1 cellular context compared by ENCODE assay signal in genomic region chr6:3135668-3136297, GRCh38.
TF ChIP-seq lines count a peak whose summit lies in the region.

No MANE protein-coding gene starts in this region.

TF ChIP-seq in HepG2, 621 proteins besides CTCF, POLR2A, EP300 and RAD21 (continued from another document and continues in another):
- TF ChIP-seq ZNF619 (CRISPR knock-in tag; IDR thresholded peaks at IDR 0.05) (no peak), MNT (IDR thresholded peaks at IDR 0.05) (no peak), XRCC5 (optimal IDR thresholded peaks at IDR 0.05; ENCODE audit: low read length) (no peak), U2AF2 (IDR thresholded peaks at IDR 0.05; ENCODE audit: low read depth, low read length) (no peak), BRF2 (CRISPR knock-in tag; IDR thresholded peaks at IDR 0.05) (no peak), ZSCAN5A (CRISPR knock-in tag; IDR thresholded peaks at IDR 0.05; ENCODE audit: borderline replicate concordance) (no peak), TEF (CRISPR knock-in tag; IDR thresholded peaks at IDR 0.05) (no peak), SALL1 (CRISPR knock-in tag; IDR thresholded peaks at IDR 0.05) (peak; percentile 54), KDM2A (CRISPR knock-in tag; IDR thresholded peaks at IDR 0.05; ENCODE audit: borderline replicate concordance, low read depth) (no peak), ZNF703 (CRISPR knock-in tag; IDR thresholded peaks at IDR 0.05; ENCODE audit: borderline replicate concordance) (no peak), ZNF496 (CRISPR knock-in tag; IDR thresholded peaks at IDR 0.05; ENCODE audit: insufficient replicate concordance) (no peak), ARHGAP35 (CRISPR knock-in tag; IDR thresholded peaks at IDR 0.05; ENCODE audit: borderline replicate concordance) (no peak), MED1 (CRISPR knock-in tag; IDR thresholded peaks at IDR 0.05) (peak; percentile 90), ZNF550 (CRISPR knock-in tag; IDR thresholded peaks at IDR 0.05; ENCODE audit: borderline replicate concordance) (no peak), REST (IDR thresholded peaks at IDR 0.05; ENCODE audit: borderline replicate concordance in 1 of 2, low read depth in 1 of 2, low read length in 2 of 2) (no peak), IKZF1 (IDR thresholded peaks at IDR 0.05) (no peak), NFE2L2 (IDR thresholded peaks at IDR 0.05; ENCODE audit: low read length) (no peak), ARID2 (CRISPR knock-in tag; IDR thresholded peaks at IDR 0.05; ENCODE audit: borderline replicate concordance) (no peak), ZNF597 (CRISPR knock-in tag; IDR thresholded peaks at IDR 0.05) (no peak), SIX4 (CRISPR knock-in tag; IDR thresholded peaks at IDR 0.05) (no peak; the same call in 1 of the 2 replicates), TERF1 (CRISPR knock-in tag; IDR thresholded peaks at IDR 0.05) (no peak), ZNF7 (CRISPR knock-in tag; IDR thresholded peaks at IDR 0.05) (no peak), PBX2 (CRISPR knock-in tag; IDR thresholded peaks at IDR 0.05) (no peak), ATF5 (CRISPR knock-in tag; IDR thresholded peaks at IDR 0.05; ENCODE audit: low read depth) (no peak), SNAI1 (CRISPR knock-in tag; IDR thresholded peaks at IDR 0.05; ENCODE audit: borderline replicate concordance) (no peak), CSRNP1 (CRISPR knock-in tag; IDR thresholded peaks at IDR 0.05) (no peak), STAT5B (CRISPR knock-in tag; IDR thresholded peaks at IDR 0.05) (peak; percentile 61; the same call in 1 of the 2 replicates), KLF16 (CRISPR knock-in tag; IDR thresholded peaks at IDR 0.05) (no peak), ZNF891 (CRISPR knock-in tag; IDR thresholded peaks at IDR 0.05) (no peak), ATF3 (CRISPR knock-in tag; IDR thresholded peaks at IDR 0.05) (no peak; the same call in 1 of the 2 replicates), ZNF83 (CRISPR knock-in tag; IDR thresholded peaks at IDR 0.05; ENCODE audit: borderline replicate concordance) (no peak), NFRKB (IDR thresholded peaks at IDR 0.05) (no peak), ZNF362 (CRISPR knock-in tag; IDR thresholded peaks at IDR 0.05; ENCODE audit: borderline replicate concordance) (no peak), TAF15 (IDR thresholded peaks at IDR 0.05; ENCODE audit: low read depth, low read length, poor library complexity, severe bottlenecking) (no peak), TARDBP (CRISPR knock-in tag; IDR thresholded peaks at IDR 0.05) (no peak), NCOA1 (CRISPR knock-in tag; IDR thresholded peaks at IDR 0.05) (no peak), SIX1 (CRISPR knock-in tag; IDR thresholded peaks at IDR 0.05; ENCODE audit: borderline replicate concordance) (no peak), HOXA5 (CRISPR knock-in tag; IDR thresholded peaks at IDR 0.05) (peak; percentile 87; the same call in 1 of the 2 replicates), BATF2 (CRISPR knock-in tag; IDR thresholded peaks at IDR 0.05) (no peak), WIZ (CRISPR knock-in tag; IDR thresholded peaks at IDR 0.05) (no peak), TBP (CRISPR knock-in tag; IDR thresholded peaks at IDR 0.05) (no peak), IRX3 (CRISPR knock-in tag; IDR thresholded peaks at IDR 0.05; ENCODE audit: borderline replicate concordance, low read depth) (no peak), KDM6A (CRISPR knock-in tag; IDR thresholded peaks at IDR 0.05; ENCODE audit: low read depth) (0 out of 2 replicates have a peak, but pooled peaks have one; percentile 55), TRAFD1 (CRISPR knock-in tag; IDR thresholded peaks at IDR 0.05; ENCODE audit: borderline replicate concordance) (no peak)
